21 cellular contexts compared by ENCODE assay signal in the genomic region with DNA sequence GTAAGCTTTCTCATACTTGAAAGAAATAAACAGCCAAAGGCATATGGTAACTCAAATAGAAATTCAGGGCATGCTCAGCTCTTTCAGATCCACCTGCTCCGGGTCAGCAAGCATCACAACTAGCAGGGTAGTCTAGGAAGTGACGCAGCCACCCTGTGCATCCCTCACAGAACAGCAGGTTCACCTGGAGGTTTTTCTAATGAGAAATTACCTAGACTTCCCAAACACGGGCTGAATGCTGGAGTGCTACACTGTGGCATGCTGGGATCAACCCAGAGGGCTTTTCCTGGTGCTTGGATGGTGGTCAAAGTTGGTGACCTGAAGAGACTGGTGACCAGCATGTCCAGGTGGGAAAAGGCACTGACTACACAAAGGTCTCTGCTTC.
DNase-seq lines count a peak whose midpoint lies in the region; ATAC-seq and TF ChIP-seq lines count a peak whose summit lies in the region.
"Had no signal": no experiment of that assay in that cellular context is flagged by ENCODE, and none has a peak within 500 bp of the region (broad histone marks: within the 10 kb centered on the region; RNA-seq: fewer than 3 reads in every experiment).

No MANE protein-coding gene starts in this region.

- ATAC-seq in stimulated activated effector memory CD8-positive, alpha-beta T cell treated with anti-CD3 and anti-CD28 coated beads, Interleukin-12 subunit alpha, Interleukin-12 subunit beta, amount 100 ng/mL, for 72 hours: no peak
- ATAC-seq: left colon; natural killer cell treated with Interleukin-12 subunit alpha and Interleukin-12 subunit beta and Interleukin-15 and Interleukin-18, amount 100 ng/mL, for 72 hours had no signal

- DNase-seq in T-helper 1 cell: no peak
- DNase-seq in RWPE1 (ENCODE audit: low spot score): no peak
- DNase-seq in chondrocyte (ENCODE audit: low spot score): peak; percentile 44
- no peak for DNase-seq in stimulated activated effector memory CD8-positive, alpha-beta T cell treated with anti-CD3 and anti-CD28 coated beads, Interleukin-12 subunit alpha, Interleukin-12 subunit beta, amount 100 ng/mL, for 72 hours (ENCODE audit: low spot score in 2 of 2)
- DNase-seq in iPS-NIHi11 (ENCODE audit: low spot score): no peak
- no peak for DNase-seq in NCI-H1048 (lab: John Stamatoyannopoulos, UW)
- no peak for DNase-seq in type B pancreatic cell (ENCODE audit: extremely low spot score, unreplicated experiment)
- DNase-seq: activated CD4-positive, CD25-positive, alpha-beta regulatory T cell; colonic mucosa; effector CD8-positive, alpha-beta T cell; IMR-90; left colon; NCI-H1092; NCI-H1694; NCI-H748 treated with DMSO at 0.1 percent for 48 hours; SW 1271 had no signal

- peaks cover 7% of the 10 kb centered on the region for H3K4me1 Mint-ChIP-seq in T-helper 1 cell treated with Interleukin-12 subunit alpha and Interleukin-12 subunit beta and Interleukin-4 antibody, amounts not matched to agents 30 μg/mL and 1 μg/mL, for 36 hours (ENCODE audit: low read depth)
- H3K4me1 Mint-ChIP-seq in chondrocyte (ENCODE audit: low read depth) (peaks cover 31% of the 10 kb centered on the region), type B pancreatic cell (ENCODE audit: unreplicated experiment) (peaks cover 16% of the 10 kb centered on the region)
- H3K4me1 Mint-ChIP-seq in stimulated activated effector memory CD8-positive, alpha-beta T cell treated with anti-CD3 and anti-CD28 coated beads, Interleukin-12 subunit alpha, Interleukin-12 subunit beta, amount 100 ng/mL, for 72 hours: peaks cover 41% of the 10 kb centered on the region

- no peaks in the 10 kb centered on the region for H3K27me3 Mint-ChIP-seq in T-helper 1 cell treated with Interleukin-12 subunit alpha and Interleukin-12 subunit beta and Interleukin-4 antibody, amounts not matched to agents 30 μg/mL and 1 μg/mL, for 36 hours (ENCODE audit: low read depth)
- H3K27me3 Mint-ChIP-seq in chondrocyte (ENCODE audit: low read depth): no peaks in the 10 kb centered on the region
- no peaks in the 10 kb centered on the region for H3K27me3 Mint-ChIP-seq in type B pancreatic cell
- H3K27me3 Mint-ChIP-seq: natural killer cell treated with Interleukin-12 subunit alpha and Interleukin-12 subunit beta and Interleukin-15 and Interleukin-18, amount 100 ng/mL, for 72 hours; stimulated activated naive CD8-positive, alpha-beta T cell treated with anti-CD3 and anti-CD28 coated beads, Interleukin-15, Interleukin-2, amounts not matched to agents 100 ng/mL and 50 ng/mL, for 24 hours had no signal

- peak overlapping the region; percentile 37 for H3K27ac Mint-ChIP-seq in T-helper 1 cell treated with Interleukin-12 subunit alpha and Interleukin-12 subunit beta and Interleukin-4 antibody, amounts not matched to agents 30 μg/mL and 1 μg/mL, for 36 hours
- H3K27ac Mint-ChIP-seq in chondrocyte (ENCODE audit: unreplicated experiment) (no peak overlapping the region), type B pancreatic cell (no peak overlapping the region)
- peak overlapping the region; percentile 77 for H3K27ac Mint-ChIP-seq in stimulated activated effector memory CD8-positive, alpha-beta T cell treated with anti-CD3 and anti-CD28 coated beads, Interleukin-12 subunit alpha, Interleukin-12 subunit beta, amount 100 ng/mL, for 72 hours

- peaks cover 30% of the 10 kb centered on the region for H3K36me3 Mint-ChIP-seq in T-helper 1 cell treated with Interleukin-12 subunit alpha and Interleukin-12 subunit beta and Interleukin-4 antibody, amounts not matched to agents 30 μg/mL and 1 μg/mL, for 36 hours (ENCODE audit: low read depth)
- H3K36me3 Mint-ChIP-seq in chondrocyte (ENCODE audit: low read depth) (peaks cover 27% of the 10 kb centered on the region), type B pancreatic cell (peaks cover 31% of the 10 kb centered on the region)
- peaks cover 56% of the 10 kb centered on the region for H3K36me3 Mint-ChIP-seq in stimulated activated effector memory CD8-positive, alpha-beta T cell treated with anti-CD3 and anti-CD28 coated beads, Interleukin-12 subunit alpha, Interleukin-12 subunit beta, amount 100 ng/mL, for 72 hours

- H3K9me3 Mint-ChIP-seq in T-helper 1 cell treated with Interleukin-12 subunit alpha and Interleukin-12 subunit beta and Interleukin-4 antibody, amounts not matched to agents 30 μg/mL and 1 μg/mL, for 36 hours: no peaks in the 10 kb centered on the region
- H3K9me3 Mint-ChIP-seq in chondrocyte (ENCODE audit: low read depth) (no peaks in the 10 kb centered on the region), type B pancreatic cell (no peaks in the 10 kb centered on the region)
- no peaks in the 10 kb centered on the region for H3K9me3 Mint-ChIP-seq in stimulated activated effector memory CD8-positive, alpha-beta T cell treated with anti-CD3 and anti-CD28 coated beads, Interleukin-12 subunit alpha, Interleukin-12 subunit beta, amount 100 ng/mL, for 72 hours
- H3K9me3 Mint-ChIP-seq: natural killer cell treated with Interleukin-12 subunit alpha and Interleukin-12 subunit beta and Interleukin-15 and Interleukin-18, amount 100 ng/mL, for 72 hours; stimulated activated naive CD8-positive, alpha-beta T cell treated with anti-CD3 and anti-CD28 coated beads, Interleukin-15, Interleukin-2, amounts not matched to agents 100 ng/mL and 50 ng/mL, for 24 hours had no signal

- POLR2A ChIA-PET in RWPE1 (lab: Yijun Ruan, JAX; ENCODE audit: low non-redundant PET): no interaction called here

- H3K27ac ChIP-seq in RWPE1: peak overlapping the region; percentile 12
- H3K27ac ChIP-seq: 22Rv1, cardiac muscle cell, colonic mucosa had no signal

- CTCF ChIA-PET in RWPE1 (lab: Yijun Ruan, JAX): no interaction called here

- TF ChIP-seq CTCF in RWPE1 (conservative IDR thresholded peaks at IDR 0.05; ENCODE audit: low read depth) (no peak), chondrocyte (IDR thresholded peaks at IDR 0.05) (no peak), type B pancreatic cell (conservative IDR thresholded peaks at IDR 0.05) (no peak)

- no peak overlapping the region for H3K4me3 Mint-ChIP-seq in T-helper 1 cell treated with Interleukin-12 subunit alpha and Interleukin-12 subunit beta and Interleukin-4 antibody, amounts not matched to agents 30 μg/mL and 1 μg/mL, for 36 hours
- no peak overlapping the region for H3K4me3 Mint-ChIP-seq in chondrocyte (ENCODE audit: unreplicated experiment)
- peak overlapping the region; percentile 19 for H3K4me3 Mint-ChIP-seq in stimulated activated effector memory CD8-positive, alpha-beta T cell treated with anti-CD3 and anti-CD28 coated beads, Interleukin-12 subunit alpha, Interleukin-12 subunit beta, amount 100 ng/mL, for 72 hours
- H3K4me3 Mint-ChIP-seq in type B pancreatic cell: no peak overlapping the region
- H3K4me3 Mint-ChIP-seq: natural killer cell treated with Interleukin-12 subunit alpha and Interleukin-12 subunit beta and Interleukin-15 and Interleukin-18, amount 100 ng/mL, for 72 hours; stimulated activated naive CD8-positive, alpha-beta T cell treated with anti-CD3 and anti-CD28 coated beads, Interleukin-15, Interleukin-2, amounts not matched to agents 100 ng/mL and 50 ng/mL, for 24 hours had no signal

Comparison
In these comparisons a context has a peak if more than half of its experiments do, and no peak if none do; other contexts are left out.
1. H3K27ac Mint-ChIP-seq: peak in T-helper 1 cell treated with Interleukin-12 subunit alpha and Interleukin-12 subunit beta and Interleukin-4 antibody, amounts not matched to agents 30 μg/mL and 1 μg/mL, for 36 hours (single experiment) and stimulated activated effector memory CD8-positive, alpha-beta T cell treated with anti-CD3 and anti-CD28 coated beads, Interleukin-12 subunit alpha, Interleukin-12 subunit beta, amount 100 ng/mL, for 72 hours (single experiment); none in chondrocyte (single experiment) and type B pancreatic cell (single experiment).